In the genomic region with DNA sequence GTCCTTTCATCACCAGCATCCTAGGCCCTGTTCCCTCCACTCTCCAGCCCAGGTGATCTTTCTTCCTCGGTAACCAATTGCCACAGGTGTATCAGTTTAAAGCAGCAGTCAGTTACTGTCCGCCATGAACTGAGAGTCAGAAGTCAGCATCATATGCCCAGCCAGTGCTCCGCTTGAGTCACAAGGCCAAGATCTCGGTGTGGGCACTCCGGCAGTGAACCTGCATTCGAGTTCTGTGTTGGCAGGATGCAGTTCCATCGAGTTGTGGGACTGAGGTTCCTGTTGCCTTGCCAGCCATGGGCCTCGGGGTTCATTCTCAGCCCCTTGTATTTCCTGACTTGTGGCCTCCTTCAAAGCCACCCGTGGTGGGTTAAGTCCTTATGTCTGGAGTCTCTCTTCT, we compare ENCODE assay signal across 19 cellular contexts. TPM values are rescaled to one million over a fixed set of nuclear protein-coding genes. Genes with fewer than 3 reads are reported as not detected.
DNase-seq lines count a peak whose midpoint lies in the region; ATAC-seq lines count a peak whose summit lies in the region.
"Had no signal": no experiment of that assay in that cellular context is flagged by ENCODE, and none has a peak within 500 bp of the region (broad histone marks: within the 10 kb centered on the region; RNA-seq: fewer than 3 reads in every experiment).

No MANE protein-coding gene starts in this region.

- H3K27me3 ChIP-seq in neuronal stem cell (ENCODE audit: control insufficient read depth in 3 of 3, insufficient read depth in 3 of 3, low read depth in 1 of 3, low read length in 3 of 3), result peaks cover 0 to 71% (median 8%) of the 10 kb centered on the region in 3 experiments
- H3K27me3 ChIP-seq: ascending aorta, vagina had no signal

- no CpG with 5 or more reads among the region's 9 CpGs for WGBS in neuronal stem cell (ENCODE audit: extremely low coverage in 2 of 2, insufficient read length in 2 of 2, insufficient replicate concordance in 1 of 2), 2 donors

- peak; percentile 47 for DNase-seq in cardiac septum (ENCODE audit: low spot score)
- DNase-seq in Right ventricle myocardium inferior (ENCODE audit: missing footprints), result no peak
- no peak for DNase-seq in activated T-helper 1 cell treated with anti-CD3 and anti-CD28 coated beads, Interleukin-12 subunit alpha, Interleukin-12 subunit beta, Interleukin-2, Interleukin-4 antibody, amounts not matched to agents 30 ng/mL and 10 ng/mL and 1 ng/mL, durations not matched to agents 14 hours and 24 hours and 36 hours (ENCODE audit: low spot score)
- no peak for DNase-seq in neuronal stem cell (ENCODE audit: low spot score)
- no peak for DNase-seq in HuH-7.5 (ENCODE audit: low spot score)
- no peak for DNase-seq in activated gamma-delta T cell (lab: John Stamatoyannopoulos, UW)
- DNase-seq in NCI-H1436 treated with DMSO at 0.1 percent for 48 hours (lab: John Stamatoyannopoulos, UW), result no peak
- DNase-seq: activated CD4-positive, alpha-beta T cell treated with anti-CD3 and anti-CD28 coated beads for 1 hour; activated CD8-positive, alpha-beta memory T cell treated with anti-CD3 and anti-CD28 coated beads, Interleukin-2, amount 50 U/mL, for 4 hours; central memory CD4-positive, alpha-beta T cell; DND-41; NCI-H187 treated with DMSO at 0.1 percent for 48 hours; stimulated activated CD8-positive, alpha-beta memory T cell treated with anti-CD3 and anti-CD28 coated beads, Interleukin-4, amount 100 ng/mL, for 48 hours had no signal

- no peak overlapping the region for H3K27ac ChIP-seq in neuronal stem cell (replicated peaks; ENCODE audit: low read length)
- H3K27ac ChIP-seq: ascending aorta, vagina had no signal

- no peaks in the 10 kb centered on the region for H3K9me3 Mint-ChIP-seq in activated T-helper 1 cell treated with anti-CD3 and anti-CD28 coated beads, Interleukin-12 subunit alpha, Interleukin-12 subunit beta, Interleukin-2, Interleukin-4 antibody, amounts not matched to agents 30 ng/mL and 10 ng/mL and 1 ng/mL, durations not matched to agents 14 hours and 24 hours and 36 hours
- H3K9me3 Mint-ChIP-seq: memory B cell had no signal

- H3K27ac Mint-ChIP-seq in activated T-helper 1 cell treated with anti-CD3 and anti-CD28 coated beads, Interleukin-12 subunit alpha, Interleukin-12 subunit beta, Interleukin-2, Interleukin-4 antibody, amounts not matched to agents 30 ng/mL and 10 ng/mL and 1 ng/mL, durations not matched to agents 14 hours and 24 hours and 36 hours, result peak overlapping the region; percentile 7
- H3K27ac Mint-ChIP-seq: memory B cell had no signal

- peak overlapping the region; percentile 35 for H2BK15ac ChIP-seq in neuronal stem cell (ENCODE audit: low read length)

- H3K9ac ChIP-seq in neuronal stem cell (ENCODE audit: low read depth, low read length, poor library complexity), result no peak overlapping the region

- H3K4me3 Mint-ChIP-seq in activated T-helper 1 cell treated with anti-CD3 and anti-CD28 coated beads, Interleukin-12 subunit alpha, Interleukin-12 subunit beta, Interleukin-2, Interleukin-4 antibody, amounts not matched to agents 30 ng/mL and 10 ng/mL and 1 ng/mL, durations not matched to agents 14 hours and 24 hours and 36 hours, result peak overlapping the region; percentile 3
- H3K4me3 Mint-ChIP-seq: memory B cell had no signal

- intact Hi-C loops in cardiac septum (cut with DNase I), result no loop called here
- intact Hi-C loops in Right ventricle myocardium inferior (cut with DNase I), result loop anchor here (10.0 kb wide), 1 partner anchor 89 kb away; no protein-coding TSS in a partner anchor
- intact Hi-C loops in activated T-helper 1 cell treated with anti-CD3 and anti-CD28 coated beads, Interleukin-12 subunit alpha, Interleukin-12 subunit beta, Interleukin-2, Interleukin-4 antibody, amounts not matched to agents 30 ng/mL and 10 ng/mL and 1 ng/mL, durations not matched to agents 14 hours and 24 hours and 36 hours (cut with micrococcal nuclease), result no loop called here

- no peak overlapping the region for H3K4me2 ChIP-seq in neuronal stem cell (ENCODE audit: insufficient read depth, low read length, poor library complexity, severe bottlenecking)

- no peak overlapping the region for H3K4ac ChIP-seq in neuronal stem cell (ENCODE audit: low read length)

- H2BK12ac ChIP-seq in neuronal stem cell (ENCODE audit: low read length), result no peak overlapping the region

- H3K4me1 Mint-ChIP-seq in activated T-helper 1 cell treated with anti-CD3 and anti-CD28 coated beads, Interleukin-12 subunit alpha, Interleukin-12 subunit beta, Interleukin-2, Interleukin-4 antibody, amounts not matched to agents 30 ng/mL and 10 ng/mL and 1 ng/mL, durations not matched to agents 14 hours and 24 hours and 36 hours (ENCODE audit: low read depth), result peaks cover 80% of the 10 kb centered on the region

- H3K9me3 ChIP-seq in neuronal stem cell (replicated peaks in 1 of 2; ENCODE audit: control insufficient read depth in 2 of 2, insufficient read depth in 1 of 2, low read depth in 1 of 2, low read length in 2 of 2), result peaks cover 9 to 14% of the 10 kb centered on the region in 2 donors
- H3K9me3 ChIP-seq: ascending aorta, Caco-2, vagina had no signal

- H4K8ac ChIP-seq in neuronal stem cell (ENCODE audit: low read depth, low read length), result no peak overlapping the region

- ATAC-seq in Right ventricle myocardium inferior, result no peak
- ATAC-seq: left colon, sciatic nerve had no signal

- H2BK120ac ChIP-seq in neuronal stem cell (ENCODE audit: low read depth, low read length), result peak overlapping the region; percentile 72

- no peak overlapping the region for H2AK5ac ChIP-seq in neuronal stem cell (ENCODE audit: low read depth, low read length)

- H3K23ac ChIP-seq in neuronal stem cell (ENCODE audit: low read depth, low read length, poor library complexity), result no peak overlapping the region

- peaks cover 22% of the 10 kb centered on the region for H3K36me3 Mint-ChIP-seq in activated T-helper 1 cell treated with anti-CD3 and anti-CD28 coated beads, Interleukin-12 subunit alpha, Interleukin-12 subunit beta, Interleukin-2, Interleukin-4 antibody, amounts not matched to agents 30 ng/mL and 10 ng/mL and 1 ng/mL, durations not matched to agents 14 hours and 24 hours and 36 hours (ENCODE audit: low read depth)
- H3K36me3 Mint-ChIP-seq: memory B cell had no signal

- H2BK5ac ChIP-seq in neuronal stem cell (ENCODE audit: low read length), result peak overlapping the region; percentile 76

- H3K36me3 ChIP-seq in neuronal stem cell (replicated peaks in 1 of 2; ENCODE audit: control insufficient read depth in 2 of 2, insufficient read depth in 2 of 2, low read length in 2 of 2), result peaks cover 0 to 10% of the 10 kb centered on the region in 2 donors
- H3K36me3 ChIP-seq: ascending aorta, vagina had no signal

- no peak overlapping the region for H3K4me3 ChIP-seq in neuronal stem cell (ENCODE audit: low read length in 2 of 2)
- H3K4me3 ChIP-seq: ascending aorta, vagina had no signal

- peaks cover 6% of the 10 kb centered on the region for H3K79me1 ChIP-seq in neuronal stem cell (ENCODE audit: low read depth, low read length)

- H3K27me3 Mint-ChIP-seq in activated T-helper 1 cell treated with anti-CD3 and anti-CD28 coated beads, Interleukin-12 subunit alpha, Interleukin-12 subunit beta, Interleukin-2, Interleukin-4 antibody, amounts not matched to agents 30 ng/mL and 10 ng/mL and 1 ng/mL, durations not matched to agents 14 hours and 24 hours and 36 hours (ENCODE audit: insufficient read depth), result peaks cover 2% of the 10 kb centered on the region
- H3K27me3 Mint-ChIP-seq: memory B cell had no signal

- no peak overlapping the region for H4K91ac ChIP-seq in neuronal stem cell (ENCODE audit: low read depth, low read length, poor library complexity)

- no peak overlapping the region for H3K14ac ChIP-seq in neuronal stem cell (ENCODE audit: low read length)

- H3K4me1 ChIP-seq in neuronal stem cell (ENCODE audit: control insufficient read depth in 2 of 2, insufficient read depth in 1 of 2, low read depth in 1 of 2, low read length in 2 of 2), result no peaks in the 10 kb centered on the region

- H2AFZ ChIP-seq in neuronal stem cell (ENCODE audit: low read length), result no peak overlapping the region

- no peak overlapping the region for H3K18ac ChIP-seq in neuronal stem cell (ENCODE audit: low read length)

RNA-seq across cellular contexts. Expression of a gene that starts 3.1 kb away (rescaled TPM):
- total RNA-seq in cardiac septum (22.7 TPM), Right ventricle myocardium inferior (20.6 TPM)
- total RNA-seq in activated T-helper 1 cell treated with anti-CD3 and anti-CD28 coated beads, Interleukin-12 subunit alpha, Interleukin-12 subunit beta, Interleukin-2, Interleukin-4 antibody, amounts not matched to agents 30 ng/mL and 10 ng/mL and 1 ng/mL, durations not matched to agents 14 hours and 24 hours and 36 hours, result 47.9 and 48.6 TPM in 2 replicates
- polyA plus RNA-seq in neuronal stem cell (2013, experiment 1 of 2), result 14.5 TPM
- 14.5 TPM for polyA plus RNA-seq in neuronal stem cell (2013, experiment 2 of 2)

RNA-seq across cellular contexts. Expression of a gene that starts 26.4 kb away (rescaled TPM):
- total RNA-seq in cardiac septum (49.9 TPM), Right ventricle myocardium inferior (52.0 TPM)
- total RNA-seq in activated T-helper 1 cell treated with anti-CD3 and anti-CD28 coated beads, Interleukin-12 subunit alpha, Interleukin-12 subunit beta, Interleukin-2, Interleukin-4 antibody, amounts not matched to agents 30 ng/mL and 10 ng/mL and 1 ng/mL, durations not matched to agents 14 hours and 24 hours and 36 hours, result 79.7 and 84.2 TPM in 2 replicates
- 43.4 TPM for polyA plus RNA-seq in neuronal stem cell (2013, experiment 1 of 2)
- 44.2 TPM for polyA plus RNA-seq in neuronal stem cell (2013, experiment 2 of 2)
